ENCODE assay signal across 20 cellular contexts in the genomic region with DNA sequence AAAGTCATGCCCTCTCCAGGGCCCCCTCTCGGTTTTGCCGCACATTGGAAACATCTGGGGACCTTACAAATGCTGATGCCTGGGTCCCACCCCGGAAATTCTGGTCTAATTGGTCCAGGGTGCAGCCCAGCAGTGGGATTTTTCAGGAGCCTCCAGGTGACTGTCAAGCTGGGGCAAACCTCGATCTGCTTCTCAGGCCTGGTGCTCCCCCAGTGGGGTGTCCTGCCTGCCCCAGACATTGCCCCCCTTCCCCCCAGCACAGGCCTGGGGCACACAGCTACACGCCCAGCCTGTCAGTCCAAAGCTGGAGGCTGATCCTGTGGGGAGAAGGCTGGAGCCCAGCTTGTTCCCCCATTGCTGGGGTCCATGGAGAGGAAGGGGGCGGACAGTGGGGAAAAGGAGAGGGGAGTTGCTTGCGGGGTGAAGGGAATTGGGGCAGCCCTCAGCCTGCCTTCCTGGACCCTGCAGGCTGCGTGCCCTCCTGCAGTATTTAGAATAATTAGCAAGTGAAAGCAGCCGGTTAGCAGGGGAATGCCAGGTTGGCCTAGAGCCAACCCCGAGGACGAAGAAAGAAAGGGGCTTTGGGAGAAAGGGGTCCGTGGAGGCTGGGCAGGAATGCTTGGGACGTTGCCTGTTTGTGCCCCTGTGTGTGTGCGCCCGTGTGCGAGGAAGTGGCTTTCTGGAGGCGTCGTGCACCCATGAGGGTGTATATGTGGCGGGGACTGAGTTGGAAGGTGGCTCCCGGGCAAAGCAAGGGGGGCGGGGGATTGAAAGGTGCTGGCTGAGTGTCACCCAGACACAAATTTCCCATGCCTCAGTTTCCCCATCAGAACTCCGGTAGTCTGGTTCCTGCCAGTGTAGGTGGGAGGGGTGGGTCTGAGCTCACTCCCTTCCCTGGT. TPM values are rescaled to one million over a fixed set of nuclear protein-coding genes. Genes with fewer than 3 reads are reported as not detected.
DNase-seq lines count a peak whose midpoint lies in the region; ATAC-seq, FAIRE-seq and TF ChIP-seq lines count a peak whose summit lies in the region.
"Had no signal": no experiment of that assay in that cellular context is flagged by ENCODE, and none has a peak within 500 bp of the region (broad histone marks: within the 10 kb centered on the region; RNA-seq: fewer than 3 reads in every experiment).

No MANE protein-coding gene starts in this region.

- peaks cover 13% of the 10 kb centered on the region for H3K4me1 Mint-ChIP-seq in T-helper 17 cell
- H3K4me1 Mint-ChIP-seq in glutamatergic neuron (ENCODE audit: low read depth, unreplicated experiment), result peaks cover 3% of the 10 kb centered on the region

- no peaks in the 10 kb centered on the region for H3K36me3 ChIP-seq in effector memory CD4-positive, alpha-beta T cell (ENCODE audit: control insufficient read depth, insufficient read depth, low read length)
- H3K36me3 ChIP-seq: stomach had no signal

- no peak for ATAC-seq in T-helper 17 cell

- no peak for FAIRE-seq in RCC 7860 (lab: Jason Lieb, UNC)
- FAIRE-seq: A204.1 had no signal

- H3K9me3 ChIP-seq in T-helper 17 cell (ENCODE audit: control insufficient read depth, low read length, poor library complexity, severe bottlenecking), result no peaks in the 10 kb centered on the region
- no peaks in the 10 kb centered on the region for H3K9me3 ChIP-seq in effector memory CD4-positive, alpha-beta T cell (ENCODE audit: control insufficient read depth, low read length)
- H3K9me3 ChIP-seq: stomach had no signal

- peaks cover 3% of the 10 kb centered on the region for H3K4me1 ChIP-seq in effector memory CD4-positive, alpha-beta T cell (ENCODE audit: control insufficient read depth, insufficient read depth, low read length, poor library complexity, severe bottlenecking)

- no peak for TF ChIP-seq CTCF in glutamatergic neuron (IDR thresholded peaks at IDR 0.05; ENCODE audit: partially characterized antibody, unreplicated experiment)

- H3K9me3 Mint-ChIP-seq in glutamatergic neuron (ENCODE audit: unreplicated experiment), result peaks cover 1% of the 10 kb centered on the region
- H3K9me3 Mint-ChIP-seq: activated T-cell treated with anti-CD3 and anti-CD28 coated beads, Interleukin-2, amount 50 U/mL, for 24 hours had no signal

- H3K27ac ChIP-seq in effector memory CD4-positive, alpha-beta T cell (ENCODE audit: insufficient read depth, low read length, poor library complexity, severe bottlenecking), result no peak overlapping the region
- H3K27ac ChIP-seq: stomach had no signal

- H3K27me3 Mint-ChIP-seq in T-helper 17 cell, result peaks cover 6% of the 10 kb centered on the region
- H3K27me3 Mint-ChIP-seq in glutamatergic neuron (ENCODE audit: unreplicated experiment), result peaks cover 29% of the 10 kb centered on the region

- H3K36me3 Mint-ChIP-seq in T-helper 17 cell (ENCODE audit: low read depth) (peaks cover 2% of the 10 kb centered on the region), glutamatergic neuron (ENCODE audit: unreplicated experiment) (no peaks in the 10 kb centered on the region)

- H3K27ac Mint-ChIP-seq in T-helper 17 cell, result peak overlapping the region; percentile 51
- no peak overlapping the region for H3K27ac Mint-ChIP-seq in glutamatergic neuron (ENCODE audit: unreplicated experiment)
- H3K27ac Mint-ChIP-seq: activated T-cell treated with anti-CD3 and anti-CD28 coated beads, Interleukin-2, amount 50 U/mL, for 24 hours had no signal

- no peak overlapping the region for H3K4me3 Mint-ChIP-seq in T-helper 17 cell
- no peak overlapping the region for H3K4me3 Mint-ChIP-seq in glutamatergic neuron (ENCODE audit: unreplicated experiment)
- H3K4me3 Mint-ChIP-seq: activated T-cell treated with anti-CD3 and anti-CD28 coated beads, Interleukin-2, amount 50 U/mL, for 24 hours had no signal

- no peaks in the 10 kb centered on the region for H3K27me3 ChIP-seq in effector memory CD4-positive, alpha-beta T cell (replicated peaks; ENCODE audit: control insufficient read depth, insufficient read depth, low read length, poor library complexity, severe bottlenecking)

- peak; percentile 54 for DNase-seq in activated CD8-positive, alpha-beta memory T cell treated with anti-CD3 and anti-CD28 coated beads, Interleukin-2, amount 50 U/mL, for 48 hours
- no peak for DNase-seq in activated CD8-positive, alpha-beta memory T cell treated with anti-CD3 and anti-CD28 coated beads for 24 hours
- DNase-seq in T-helper 17 cell, result no peak
- peak; percentile 12 for DNase-seq in glutamatergic neuron
- DNase-seq in retina, result peak; percentile 41
- no peak for DNase-seq in NCI-H748 treated with DMSO at 0.1 percent for 48 hours (lab: John Stamatoyannopoulos, UW)
- no peak for DNase-seq in effector memory CD4-positive, alpha-beta T cell
- no peak for DNase-seq in RCC 7860 (ENCODE audit: low spot score)
- DNase-seq: activated CD4-positive, CD25-positive, alpha-beta regulatory T cell; activated T-cell treated with anti-CD3 and anti-CD28 coated beads, Interleukin-2, amount 50 U/mL, for 24 hours; Calu3; mammary epithelial cell; NCI-H1436 treated with DMSO at 0.1 percent for 48 hours; NCI-H510A treated with DMSO at 0.1 percent for 48 hours; stomach had no signal

- H3K4me3 ChIP-seq in effector memory CD4-positive, alpha-beta T cell (ENCODE audit: insufficient read depth, low read depth, low read length, poor library complexity, severe bottlenecking), result no peak overlapping the region
- H3K4me3 ChIP-seq: stomach had no signal

RNA-seq across cellular contexts. Expression of gene FOXJ1, which starts 5.9 kb away (rescaled TPM):
- total RNA-seq in T-helper 17 cell (1 to 10 TPM; 1.3 to 2.1 TPM), glutamatergic neuron (ENCODE audit: unreplicated experiment) (not detected)
- total RNA-seq: Calu3, H4, LHCN-M2, mammary epithelial cell had no signal

RNA-seq across cellular contexts. Expression of gene EXOC7, which starts 31.6 kb away (rescaled TPM):
- total RNA-seq in T-helper 17 cell (10 to 100 TPM; 80.7 to 85.3 TPM), glutamatergic neuron (ENCODE audit: unreplicated experiment) (249 TPM)

RNA-seq across cellular contexts. Expression of gene ZACN, which starts 56.2 kb away (rescaled TPM):
- total RNA-seq in T-helper 17 cell, result under 1 TPM in 1 of 2 donors, not detected in 1; 0.68 TPM
- 1.9 TPM for total RNA-seq in glutamatergic neuron (ENCODE audit: unreplicated experiment)
- total RNA-seq: H4, LHCN-M2, mammary epithelial cell, osteocyte, skeletal muscle tissue, stomach had no signal

Comparison
In these comparisons a context has a peak if more than half of its experiments do, and no peak if none do; other contexts are left out.
1. DNase-seq: peak in activated CD8-positive, alpha-beta memory T cell treated with anti-CD3 and anti-CD28 coated beads, Interleukin-2, amount 50 U/mL, for 48 hours (single experiment), glutamatergic neuron (single experiment) and retina (single experiment); none in activated CD8-positive, alpha-beta memory T cell treated with anti-CD3 and anti-CD28 coated beads for 24 hours (single experiment), T-helper 17 cell (0 of 3), NCI-H748 treated with DMSO at 0.1 percent for 48 hours (single experiment), effector memory CD4-positive, alpha-beta T cell (0 of 3) and RCC 7860 (single experiment).